ENCODE assay signal across 15 cellular contexts in the genomic region with DNA sequence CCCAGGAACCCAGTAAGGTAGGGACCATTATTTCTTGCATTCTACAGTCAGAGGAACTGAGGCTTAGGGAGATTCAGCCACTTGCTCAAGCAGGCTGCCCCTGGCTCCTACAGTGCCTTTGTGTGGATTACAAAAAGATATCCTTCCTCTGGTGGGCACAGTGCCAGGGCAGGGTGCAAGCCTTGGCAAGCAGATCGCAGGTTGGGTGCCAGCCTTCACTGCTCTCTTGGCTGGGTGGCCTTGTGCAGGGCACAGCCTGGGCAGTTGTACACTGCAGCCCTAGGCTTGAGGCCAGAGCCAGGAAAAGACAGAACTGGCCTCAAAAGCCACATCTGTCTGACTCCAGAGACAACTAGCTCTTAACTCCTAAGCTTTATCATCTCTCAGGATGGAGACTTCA. TPM values are rescaled to one million over a fixed set of nuclear protein-coding genes. Genes with fewer than 3 reads are reported as not detected.
DNase-seq lines count a peak whose midpoint lies in the region; ATAC-seq and TF ChIP-seq lines count a peak whose summit lies in the region.
"Had no signal": no experiment of that assay in that cellular context is flagged by ENCODE, and none has a peak within 500 bp of the region (broad histone marks: within the 10 kb centered on the region; RNA-seq: fewer than 3 reads in every experiment).

No MANE protein-coding gene starts in this region.

- peak; percentile 76 for ATAC-seq in Right ventricle myocardium inferior
- no peak for ATAC-seq in activated B cell treated with CpG ODN at 0.5 μM for 24 hours (ENCODE audit: low read depth)
- peak; percentile 27 for ATAC-seq in aorta (ENCODE audit: low FRiP score)
- no peak for ATAC-seq in GM19328 (IDR thresholded peaks at IDR 0.05; ENCODE audit: unreplicated experiment)

- H3K4me3 ChIP-seq in left ventricle myocardium inferior (no peak overlapping the region), aorta (ENCODE audit: low read length in 2 of 2) (no peak overlapping the region)
- H3K4me3 ChIP-seq: prostate gland had no signal

- POLR2A ChIA-PET in activated B cell treated with CpG ODN at 0.5 μM for 24 hours (lab: Charles Lee) = no interaction called here

- peaks cover 36% of the 10 kb centered on the region for H3K4me1 ChIP-seq in left ventricle myocardium inferior
- no peaks in the 10 kb centered on the region for H3K4me1 ChIP-seq in aorta (ENCODE audit: control insufficient read depth in 1 of 2, insufficient read depth in 2 of 2, low read length in 2 of 2)
- H3K4me1 ChIP-seq: prostate gland had no signal

- no peaks in the 10 kb centered on the region for H3K9me3 Mint-ChIP-seq in activated B cell treated with CpG ODN at 0.5 μM for 24 hours
- H3K9me3 Mint-ChIP-seq: IgD-negative memory B cell, type B pancreatic cell had no signal

- H3K4me3 Mint-ChIP-seq in activated B cell treated with CpG ODN at 0.5 μM for 24 hours = no peak overlapping the region
- H3K4me3 Mint-ChIP-seq: type B pancreatic cell had no signal

- peaks cover 98% of the 10 kb centered on the region for H3K4me1 Mint-ChIP-seq in activated B cell treated with CpG ODN at 0.5 μM for 24 hours

- no peak for TF ChIP-seq CTCF in activated B cell treated with CpG ODN at 0.5 μM for 24 hours (IDR thresholded peaks at IDR 0.05)
- no peak for TF ChIP-seq CTCF in left ventricle myocardium inferior (IDR thresholded peaks at IDR 0.05; ENCODE audit: borderline replicate concordance)

- H3K9me3 ChIP-seq in left ventricle myocardium inferior (replicated peaks) (no peaks in the 10 kb centered on the region), aorta (ENCODE audit: control insufficient read depth, low read length) (no peaks in the 10 kb centered on the region)
- H3K9me3 ChIP-seq: prostate gland had no signal

- CTCF ChIA-PET in activated B cell treated with CpG ODN at 0.5 μM for 24 hours (lab: Charles Lee) = no interaction called here

- no peaks in the 10 kb centered on the region for H3K27me3 ChIP-seq in left ventricle myocardium inferior (ENCODE audit: low read depth)
- H3K27me3 ChIP-seq in aorta (ENCODE audit: control insufficient read depth in 1 of 2, insufficient read depth in 2 of 2, low read length in 1 of 2) = no peaks in the 10 kb centered on the region

- intact Hi-C loops in Right ventricle myocardium inferior (cut with DNase I) (no loop called here), cardiac septum (cut with DNase I) (no loop called here), activated B cell treated with CpG ODN at 0.5 μM for 24 hours (cut with micrococcal nuclease) (loop anchor here (5.0 kb wide), 1 partner anchor 70 kb away; a partner anchor contains a TSS), left ventricle myocardium inferior (cut with micrococcal nuclease) (no loop called here), aorta (cut with DNase I) (no loop called here)

- H3K27me3 Mint-ChIP-seq in activated B cell treated with CpG ODN at 0.5 μM for 24 hours = no peaks in the 10 kb centered on the region
- H3K27me3 Mint-ChIP-seq: IgD-negative memory B cell had no signal

- 0 to 2% methylated on average over 1 of the region's 1 CpG for WGBS in aorta, 2 donors

- H3K36me3 ChIP-seq in left ventricle myocardium inferior (no peaks in the 10 kb centered on the region), aorta (ENCODE audit: control insufficient read depth in 1 of 2, insufficient read depth in 2 of 2, low read length in 1 of 2) (no peaks in the 10 kb centered on the region)
- H3K36me3 ChIP-seq: prostate gland had no signal

- DNase-seq in Right ventricle myocardium inferior (ENCODE audit: missing footprints) = no peak
- DNase-seq in cardiac septum (ENCODE audit: low spot score) = no peak
- no peak for DNase-seq in activated B cell treated with CpG ODN at 0.5 μM for 24 hours
- DNase-seq in left ventricle myocardium inferior = peak; percentile 65
- no peak for DNase-seq in aorta
- DNase-seq in stimulated activated naive CD4-positive, alpha-beta T cell treated with Interleukin-2 at 50 U/mL for 16 hours (lab: John Stamatoyannopoulos, UW) = no peak
- no peak for DNase-seq in iPS-NIHi11 (ENCODE audit: low spot score)
- DNase-seq: activated CD4-positive, alpha-beta T cell treated with anti-CD3 and anti-CD28 coated beads for 4 hours; NCI-H1417 treated with DMSO at 0.1 percent for 48 hours; NCI-H526 treated with DMSO at 0.1 percent for 48 hours; stimulated activated CD4-positive, alpha-beta T cell treated with anti-CD3 and anti-CD28 coated beads, Interleukin-15, amount 100 ng/mL, for 24 hours had no signal

- peak overlapping the region; percentile 95 for H3K27ac Mint-ChIP-seq in activated B cell treated with CpG ODN at 0.5 μM for 24 hours
- H3K27ac Mint-ChIP-seq: type B pancreatic cell had no signal

- H3K27ac ChIP-seq in left ventricle myocardium inferior (replicated peaks) (no peak overlapping the region), aorta (ENCODE audit: low read depth in 1 of 2, low read length in 2 of 2) (no peak overlapping the region)
- H3K27ac ChIP-seq: prostate gland had no signal

- H3K36me3 Mint-ChIP-seq in activated B cell treated with CpG ODN at 0.5 μM for 24 hours (ENCODE audit: low read depth) = peaks cover 66% of the 10 kb centered on the region
- H3K36me3 Mint-ChIP-seq: type B pancreatic cell had no signal

RNA-seq across cellular contexts. Expression of a gene that starts 15.0 kb away (rescaled TPM):
- 7.9 TPM for total RNA-seq in Right ventricle myocardium inferior
- total RNA-seq in cardiac septum = 4.6 TPM
- 274 and 344 TPM in 2 replicates for total RNA-seq in activated B cell treated with CpG ODN at 0.5 μM for 24 hours
- total RNA-seq in left ventricle myocardium inferior = 4.2 TPM
- total RNA-seq in aorta = 10 to 100 TPM; 31.5 to 53.7 TPM
- polyA plus RNA-seq in aorta = 10 to 100 TPM in 1 of 2 donors, 1 to 10 TPM in 1; 1.6 to 11.6 TPM

Comparison
In these comparisons a context has a peak if more than half of its experiments do, and no peak if none do; other contexts are left out.
1. ATAC-seq: peak in Right ventricle myocardium inferior (single experiment) and aorta (single experiment); none in activated B cell treated with CpG ODN at 0.5 μM for 24 hours (single experiment) and GM19328 (single experiment).